8 cellular contexts compared by ENCODE assay signal in the genomic region with DNA sequence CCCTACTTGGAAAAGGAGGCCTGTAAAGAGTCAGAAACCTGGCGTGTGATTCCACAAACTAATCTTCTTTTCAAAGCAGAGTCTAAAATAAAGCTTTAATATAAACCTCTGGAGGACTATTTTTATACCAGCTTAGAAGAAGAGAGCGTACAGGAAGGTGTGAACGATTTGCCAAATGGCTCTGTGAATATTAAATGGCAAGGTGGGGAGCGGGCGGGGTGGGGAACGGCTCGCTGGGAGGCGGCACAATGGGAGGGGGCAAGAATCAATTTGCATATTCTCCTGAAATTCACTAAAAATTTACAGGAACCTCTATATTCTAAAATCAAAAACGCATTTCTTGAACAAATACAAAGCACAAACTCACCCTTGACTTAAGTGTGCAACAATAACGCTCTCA. TPM values are rescaled to one million over a fixed set of nuclear protein-coding genes. Genes with fewer than 3 reads are reported as not detected.
DNase-seq lines count a peak whose midpoint lies in the region; ATAC-seq and TF ChIP-seq lines count a peak whose summit lies in the region.

No MANE protein-coding gene starts in this region.

- H3K79me2 ChIP-seq in GM23338 (replicated peaks; ENCODE audit: insufficient read depth) = peaks cover 59% of the 10 kb centered on the region

- peak overlapping the region; percentile 79 for H3K4me2 ChIP-seq in GM23338

- H3K36me3 ChIP-seq in GM23338 (ENCODE audit: insufficient read depth) = no peaks in the 10 kb centered on the region
- H3K36me3 ChIP-seq in WERI-Rb-1 = peaks cover 3% of the 10 kb centered on the region
- no peaks in the 10 kb centered on the region for H3K36me3 ChIP-seq in right atrium auricular region
- peaks cover 4 to 6% (median 6%) of the 10 kb centered on the region in 3 donors for H3K36me3 ChIP-seq in skeletal muscle tissue (ENCODE audit: control insufficient read depth in 3 of 3, insufficient read depth in 3 of 3, low read length in 3 of 3)

- peaks cover 27% of the 10 kb centered on the region for H3K36me3 Mint-ChIP-seq in GM23338 (ENCODE audit: low read depth)

- no peak overlapping the region for H3K27ac Mint-ChIP-seq in GM23338

- TF ChIP-seq CTCF in GM23338 (conservative IDR thresholded peaks at IDR 0.05; ENCODE audit: low read depth in 2 of 2) = no peak
- TF ChIP-seq CTCF in WERI-Rb-1 (IDR thresholded peaks at IDR 0.05; ENCODE audit: low read depth, low read length) = no peak
- no peak for TF ChIP-seq CTCF in right atrium auricular region (IDR thresholded peaks at IDR 0.05)
- no peak for TF ChIP-seq CTCF in GM20000 (IDR thresholded peaks at IDR 0.05; ENCODE audit: extremely low read depth, missing control alignments)

- H3K4me1 ChIP-seq in GM23338 (ENCODE audit: insufficient read depth) (peaks cover 10% of the 10 kb centered on the region; the same call in 1 of the 2 replicates), right atrium auricular region (peaks cover 0 to 15% of the 10 kb centered on the region in 2 donors), skeletal muscle tissue (ENCODE audit: control insufficient read depth in 3 of 3, insufficient read depth in 3 of 3, low read length in 3 of 3) (peaks cover 8 to 14% (median 8%) of the 10 kb centered on the region in 3 donors)

- H4K20me1 ChIP-seq in GM23338 (replicated peaks; ENCODE audit: insufficient read depth) = peaks cover 8% of the 10 kb centered on the region

- H3K27me3 ChIP-seq in GM23338 (ENCODE audit: insufficient read depth) = no peaks in the 10 kb centered on the region
- H3K27me3 ChIP-seq in WERI-Rb-1 (ENCODE audit: insufficient read depth, low read depth, severe bottlenecking) = no peaks in the 10 kb centered on the region
- H3K27me3 ChIP-seq in right atrium auricular region = no peaks in the 10 kb centered on the region
- no peaks in the 10 kb centered on the region for H3K27me3 ChIP-seq in skeletal muscle tissue (ENCODE audit: control insufficient read depth in 3 of 3, insufficient read depth in 3 of 3, low read length in 3 of 3)

- peak overlapping the region; percentile 81 to 91 (median 82) for H3K9ac ChIP-seq in skeletal muscle tissue (ENCODE audit: low read depth in 1 of 3, low read length in 3 of 3)

- H3K9me3 ChIP-seq in WERI-Rb-1 (ENCODE audit: severe bottlenecking) = peaks cover 2% of the 10 kb centered on the region
- peaks cover 4 to 12% of the 10 kb centered on the region in 2 donors for H3K9me3 ChIP-seq in right atrium auricular region
- H3K9me3 ChIP-seq in skeletal muscle tissue (ENCODE audit: control insufficient read depth in 3 of 3, low read length in 3 of 3) = peaks cover 0 to 14% (median 0%) of the 10 kb centered on the region in 3 donors

- peak overlapping the region; percentile 100 for H3K4me3 Mint-ChIP-seq in GM23338

- H3K4me1 Mint-ChIP-seq in GM23338 = peaks cover 13% of the 10 kb centered on the region

- H3K27me3 Mint-ChIP-seq in GM23338 (ENCODE audit: insufficient read depth, low read depth, poor library complexity) = peaks cover 13% of the 10 kb centered on the region

- H3K9me3 Mint-ChIP-seq in GM23338 = peaks cover 36% of the 10 kb centered on the region

- no peaks in the 10 kb centered on the region; the same call in 1 of the 2 replicates for H3K9me2 ChIP-seq in GM23338 (ENCODE audit: insufficient read depth)

- H2AFZ ChIP-seq in GM23338 = peak overlapping the region; percentile 86

- H3K4me3 ChIP-seq in GM23338 = peak overlapping the region; percentile 76
- H3K4me3 ChIP-seq in WERI-Rb-1 (ENCODE audit: low read depth, low read length) = peak overlapping the region; percentile 66
- H3K4me3 ChIP-seq in right atrium auricular region = peak overlapping the region; percentile 73 to 76
- H3K4me3 ChIP-seq in skeletal muscle tissue (ENCODE audit: low read length in 3 of 3) = peak overlapping the region; percentile 91 to 99 (median 98)

- ATAC-seq in GM23338 (no peak), HG03025 (IDR thresholded peaks at IDR 0.05; ENCODE audit: low FRiP score, unreplicated experiment) (no peak), GM21576 (IDR thresholded peaks at IDR 0.05; ENCODE audit: unreplicated experiment) (no peak)

- no peak overlapping the region for H3K27ac ChIP-seq in GM23338 (ENCODE audit: low read depth)
- no peak overlapping the region for H3K27ac ChIP-seq in WERI-Rb-1
- peak overlapping the region; percentile 68 to 78 for H3K27ac ChIP-seq in right atrium auricular region
- H3K27ac ChIP-seq in skeletal muscle tissue (ENCODE audit: low read depth, low read length) = peak overlapping the region; percentile 31

- H3F3A ChIP-seq in GM23338 (replicated peaks; ENCODE audit: low read depth) = no peaks in the 10 kb centered on the region

- DNase-seq in GM23338 (ENCODE audit: low spot score) = no peak
- no peak for DNase-seq in WERI-Rb-1
- DNase-seq in right atrium auricular region (ENCODE audit: low spot score) = no peak
- DNase-seq in EL = no peak
- DNase-seq in GM20000 (ENCODE audit: low spot score) = no peak

TF ChIP-seq in GM23338, 12 proteins besides CTCF, POLR2A, EP300 and RAD21:
- no peak for TF ChIP-seq EZH2phosphoT487 (IDR thresholded peaks at IDR 0.05; ENCODE audit: unreplicated experiment)
- no peak for TF ChIP-seq EZH2 (IDR thresholded peaks at IDR 0.05; ENCODE audit: low read depth, unreplicated experiment)
- no peak for TF ChIP-seq STAT1 (IDR thresholded peaks at IDR 0.05; ENCODE audit: unreplicated experiment)
- no peak for TF ChIP-seq POLR2AphosphoS5 (IDR thresholded peaks at IDR 0.05; ENCODE audit: low read depth)
- TF ChIP-seq JUNB (IDR thresholded peaks at IDR 0.05; ENCODE audit: unreplicated experiment) = no peak
- no peak for TF ChIP-seq CREB1 (CRISPR knock-in tag; IDR thresholded peaks at IDR 0.05; ENCODE audit: low read depth)
- TF ChIP-seq, protein P1, sequence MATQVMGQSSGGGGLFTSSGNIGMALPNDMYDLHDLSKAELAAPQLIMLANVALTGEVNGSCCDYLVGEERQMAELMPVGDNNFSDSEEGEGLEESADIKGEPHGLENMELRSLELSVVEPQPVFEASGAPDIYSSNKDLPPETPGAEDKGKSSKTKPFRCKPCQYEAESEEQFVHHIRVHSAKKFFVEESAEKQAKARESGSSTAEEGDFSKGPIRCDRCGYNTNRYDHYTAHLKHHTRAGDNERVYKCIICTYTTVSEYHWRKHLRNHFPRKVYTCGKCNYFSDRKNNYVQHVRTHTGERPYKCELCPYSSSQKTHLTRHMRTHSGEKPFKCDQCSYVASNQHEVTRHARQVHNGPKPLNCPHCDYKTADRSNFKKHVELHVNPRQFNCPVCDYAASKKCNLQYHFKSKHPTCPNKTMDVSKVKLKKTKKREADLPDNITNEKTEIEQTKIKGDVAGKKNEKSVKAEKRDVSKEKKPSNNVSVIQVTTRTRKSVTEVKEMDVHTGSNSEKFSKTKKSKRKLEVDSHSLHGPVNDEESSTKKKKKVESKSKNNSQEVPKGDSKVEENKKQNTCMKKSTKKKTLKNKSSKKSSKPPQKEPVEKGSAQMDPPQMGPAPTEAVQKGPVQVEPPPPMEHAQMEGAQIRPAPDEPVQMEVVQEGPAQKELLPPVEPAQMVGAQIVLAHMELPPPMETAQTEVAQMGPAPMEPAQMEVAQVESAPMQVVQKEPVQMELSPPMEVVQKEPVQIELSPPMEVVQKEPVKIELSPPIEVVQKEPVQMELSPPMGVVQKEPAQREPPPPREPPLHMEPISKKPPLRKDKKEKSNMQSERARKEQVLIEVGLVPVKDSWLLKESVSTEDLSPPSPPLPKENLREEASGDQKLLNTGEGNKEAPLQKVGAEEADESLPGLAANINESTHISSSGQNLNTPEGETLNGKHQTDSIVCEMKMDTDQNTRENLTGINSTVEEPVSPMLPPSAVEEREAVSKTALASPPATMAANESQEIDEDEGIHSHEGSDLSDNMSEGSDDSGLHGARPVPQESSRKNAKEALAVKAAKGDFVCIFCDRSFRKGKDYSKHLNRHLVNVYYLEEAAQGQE (IDR thresholded peaks at IDR 0.05; ENCODE audit: unreplicated experiment) = no peak
- TF ChIP-seq NANOG (IDR thresholded peaks at IDR 0.05; ENCODE audit: borderline replicate concordance) = no peak
- TF ChIP-seq ZNF114 (CRISPR knock-in tag; IDR thresholded peaks at IDR 0.05) = no peak
TF ChIP-seq in GM23338: peak in this region for 0.

RNA-seq across cellular contexts. Expression of gene ZNF780B, which starts 1.0 kb away (rescaled TPM):
- total RNA-seq in GM23338 (2014; rRNA removed; shearing (Covaris generic)) = 11.0 and 11.2 TPM in 2 replicates
- 3.8 and 4.9 TPM in 2 replicates for polyA plus RNA-seq in GM23338 (2016; fragmentation: Nextera tagmentation; extraction: Ambion mirVana)
- total RNA-seq in right atrium auricular region (10 to 100 TPM; 11.2 to 13.6 TPM), skeletal muscle tissue (14.6 TPM)

RNA-seq across cellular contexts. Expression of gene ZNF780A, which starts 35.7 kb away (rescaled TPM):
- 15.0 and 23.6 TPM in 2 replicates for total RNA-seq in GM23338 (2014; rRNA removed; shearing (Covaris generic))
- polyA plus RNA-seq in GM23338 (2016; fragmentation: Nextera tagmentation; extraction: Ambion mirVana) = 11.8 and 12.3 TPM in 2 replicates
- total RNA-seq in right atrium auricular region = 1 to 10 TPM; 2.4 to 4.1 TPM
- total RNA-seq in skeletal muscle tissue = 14.6 TPM

RNA-seq across cellular contexts. Expression of gene ZNF546, which starts 58.2 kb away (rescaled TPM):
- total RNA-seq in GM23338 (2014; rRNA removed; shearing (Covaris generic)) = 0.38 and 0.62 TPM in 2 replicates
- 0.47 and 0.95 TPM in 2 replicates for polyA plus RNA-seq in GM23338 (2016; fragmentation: Nextera tagmentation; extraction: Ambion mirVana)
- 1 to 10 TPM; 3.9 to 4.3 TPM for total RNA-seq in right atrium auricular region
- total RNA-seq in skeletal muscle tissue = 7.3 TPM

Comparison
In these comparisons a context has a peak if more than half of its experiments do, and no peak if none do; other contexts are left out.
1. H3K27ac ChIP-seq: peak in right atrium auricular region (2 of 2) and skeletal muscle tissue (single experiment); none in GM23338 (single experiment) and WERI-Rb-1 (single experiment).
2. Peak in every context shown above with its lines, with median percentiles within 50 percentile points of each other: H3K4me3 ChIP-seq.